ENCODE assay signal across 8 cellular contexts in genomic region chr1:241640149-241640866, GRCh38. TPM values are rescaled to one million over a fixed set of nuclear protein-coding genes. Genes with fewer than 3 reads are reported as not detected.
A peak's percentile ranks its signal among the peaks of the same experiment; 100 is the strongest.
DNase-seq lines count a peak whose midpoint lies in the region; ATAC-seq and TF ChIP-seq lines count a peak whose summit lies in the region.

A gene with protein sequence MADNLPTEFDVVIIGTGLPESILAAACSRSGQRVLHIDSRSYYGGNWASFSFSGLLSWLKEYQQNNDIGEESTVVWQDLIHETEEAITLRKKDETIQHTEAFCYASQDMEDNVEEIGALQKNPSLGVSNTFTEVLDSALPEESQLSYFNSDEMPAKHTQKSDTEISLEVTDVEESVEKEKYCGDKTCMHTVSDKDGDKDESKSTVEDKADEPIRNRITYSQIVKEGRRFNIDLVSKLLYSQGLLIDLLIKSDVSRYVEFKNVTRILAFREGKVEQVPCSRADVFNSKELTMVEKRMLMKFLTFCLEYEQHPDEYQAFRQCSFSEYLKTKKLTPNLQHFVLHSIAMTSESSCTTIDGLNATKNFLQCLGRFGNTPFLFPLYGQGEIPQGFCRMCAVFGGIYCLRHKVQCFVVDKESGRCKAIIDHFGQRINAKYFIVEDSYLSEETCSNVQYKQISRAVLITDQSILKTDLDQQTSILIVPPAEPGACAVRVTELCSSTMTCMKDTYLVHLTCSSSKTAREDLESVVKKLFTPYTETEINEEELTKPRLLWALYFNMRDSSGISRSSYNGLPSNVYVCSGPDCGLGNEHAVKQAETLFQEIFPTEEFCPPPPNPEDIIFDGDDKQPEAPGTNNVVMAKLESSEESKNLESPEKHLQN (minus strand): TSS chr1:241640369. CDS start chr1:241635766, 4,603 bp downstream.
A gene with protein sequence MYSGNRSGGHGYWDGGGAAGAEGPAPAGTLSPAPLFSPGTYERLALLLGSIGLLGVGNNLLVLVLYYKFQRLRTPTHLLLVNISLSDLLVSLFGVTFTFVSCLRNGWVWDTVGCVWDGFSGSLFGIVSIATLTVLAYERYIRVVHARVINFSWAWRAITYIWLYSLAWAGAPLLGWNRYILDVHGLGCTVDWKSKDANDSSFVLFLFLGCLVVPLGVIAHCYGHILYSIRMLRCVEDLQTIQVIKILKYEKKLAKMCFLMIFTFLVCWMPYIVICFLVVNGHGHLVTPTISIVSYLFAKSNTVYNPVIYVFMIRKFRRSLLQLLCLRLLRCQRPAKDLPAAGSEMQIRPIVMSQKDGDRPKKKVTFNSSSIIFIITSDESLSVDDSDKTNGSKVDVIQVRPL (minus strand): TSS chr1:241640369. CDS start chr1:241640254, 115 bp downstream.

- DNase-seq in AG04449 (ENCODE audit: low read depth, low spot score) (no peak), NCI-H2227 (lab: John Stamatoyannopoulos, UW; ENCODE audit: unreplicated experiment) (peak; percentile 97), WTC11 (ENCODE audit: low spot score) (peak; percentile 93), cardiac fibroblast (ENCODE audit: low read depth in 2 of 2) (peak; percentile 86 to 93), iris pigment epithelial cell (ENCODE audit: low read depth) (peak; percentile 87)
- peak; percentile 85 to 91 for DNase-seq in stimulated activated CD4-positive, alpha-beta T cell treated with anti-CD3 and anti-CD28 coated beads, Interleukin-12 subunit alpha, Interleukin-12 subunit beta, amount 100 ng/mL, for 24 hours (ENCODE audit: low read depth in 2 of 2)

- TF ChIP-seq CTCF in AG04449 (IDR thresholded peaks at IDR 0.05; ENCODE audit: insufficient read depth, low read length, missing control alignments) (no peak), WTC11 (IDR thresholded peaks at IDR 0.05) (no peak), cardiac fibroblast (IDR thresholded peaks at IDR 0.05; ENCODE audit: low read depth, low read length) (no peak)

- peak; percentile 76 for ATAC-seq in GM18873 (IDR thresholded peaks at IDR 0.05; ENCODE audit: low FRiP score, unreplicated experiment)
- peak; percentile 92 for ATAC-seq in HG03108 (IDR thresholded peaks at IDR 0.05; ENCODE audit: unreplicated experiment)
- ATAC-seq in WTC11, result peak; percentile 95

- CTCF ChIA-PET in AG04449 (lab: Yijun Ruan, JAX) (interaction anchor here (0.9 to 1.3 kb wide), 2 partner anchors 29 to 194 kb away, joined by 3 read pairs; no protein-coding TSS in a partner anchor), WTC11 (lab: Charles Lee) (interaction anchor here (0.6 to 1.3 kb wide), 5 partner anchors 29 to 551 kb away, joined by 3 to 5 read pairs (median 4); partner anchors contain the start of gene EXO1)

- H3K27me3 Mint-ChIP-seq in WTC11 (ENCODE audit: low read depth), result peaks cover 18% of the 10 kb centered on the region

- H3K4me3 ChIP-seq in AG04449 (ENCODE audit: low read depth, low read length), result peak within 1 kb of the TSS; percentile 98
- peak within 1 kb of the TSS; percentile 86 to 90 for H3K4me3 ChIP-seq in cardiac fibroblast (replicated peaks in 1 of 2; ENCODE audit: low read depth in 2 of 2, low read length in 2 of 2)

- H3K4me1 Mint-ChIP-seq in WTC11, result peaks cover 31% of the 10 kb centered on the region

- POLR2A ChIA-PET in AG04449 (lab: Yijun Ruan, JAX) (interaction anchor here (0.6 to 1.0 kb wide), 3 partner anchors 14 to 202 kb away, joined by 3 to 6 read pairs (median 3); no protein-coding TSS in a partner anchor), WTC11 (lab: Charles Lee) (interaction anchor here (1.2 kb wide), 1 partner anchor 13 kb away, joined by 3 read pairs; no protein-coding TSS in a partner anchor)

- peak within 1 kb of the TSS; percentile 80 for H3K4me3 Mint-ChIP-seq in WTC11

- H3K9me3 Mint-ChIP-seq in WTC11, result peaks cover 25% of the 10 kb centered on the region

- peaks cover 37% of the 10 kb centered on the region for H3K36me3 Mint-ChIP-seq in WTC11

- peak within 1 kb of the TSS; percentile 73 for H3K27ac Mint-ChIP-seq in WTC11

TF ChIP-seq in WTC11, 78 proteins besides CTCF, POLR2A, EP300 and RAD21 (continues in another document):
- TF ChIP-seq CREB1 (CRISPR knock-in tag; IDR thresholded peaks at IDR 0.05) (no peak; the same call in 1 of the 2 replicates), GABPB1 (CRISPR knock-in tag; IDR thresholded peaks at IDR 0.05) (no peak), NFE2L1 (CRISPR knock-in tag; IDR thresholded peaks at IDR 0.05) (no peak), ETV6 (CRISPR knock-in tag; IDR thresholded peaks at IDR 0.05) (no peak), ZNF138 (CRISPR knock-in tag; conservative IDR thresholded peaks at IDR 0.05) (no peak), ESRRA (CRISPR knock-in tag; IDR thresholded peaks at IDR 0.05; ENCODE audit: borderline replicate concordance) (0 out of 2 replicates have a peak, but pooled peaks have one; percentile 3), ATF2 (CRISPR knock-in tag; IDR thresholded peaks at IDR 0.05; ENCODE audit: borderline replicate concordance, low read depth) (no peak), ATF1 (CRISPR knock-in tag; IDR thresholded peaks at IDR 0.05) (no peak), EMX1 (CRISPR knock-in tag; IDR thresholded peaks at IDR 0.05) (no peak), MAX (CRISPR knock-in tag; IDR thresholded peaks at IDR 0.05) (peak; percentile 87), ZNF671 (CRISPR knock-in tag; IDR thresholded peaks at IDR 0.05) (no peak), ZNF317 (CRISPR knock-in tag; IDR thresholded peaks at IDR 0.05; ENCODE audit: borderline replicate concordance, low read depth) (no peak), ZSCAN18 (CRISPR knock-in tag; IDR thresholded peaks at IDR 0.05) (no peak), ZNF416 (CRISPR knock-in tag; IDR thresholded peaks at IDR 0.05) (peak; percentile 25; the same call in 1 of the 2 replicates), OVOL2 (CRISPR knock-in tag; IDR thresholded peaks at IDR 0.05; ENCODE audit: borderline replicate concordance) (no peak), ATF6 (CRISPR knock-in tag; IDR thresholded peaks at IDR 0.05) (no peak), USF2 (CRISPR knock-in tag; IDR thresholded peaks at IDR 0.05) (no peak), TCF7 (CRISPR knock-in tag; IDR thresholded peaks at IDR 0.05; ENCODE audit: low read depth) (no peak), NR1H2 (CRISPR knock-in tag; IDR thresholded peaks at IDR 0.05) (no peak), RORB (CRISPR knock-in tag; IDR thresholded peaks at IDR 0.05) (no peak), NFATC4 (CRISPR knock-in tag; IDR thresholded peaks at IDR 0.05) (no peak)

RNA-seq across cellular contexts. Expression of the first gene that starts in this region (rescaled TPM):
- 53.5 to 60.4 TPM (median 56.9 TPM) in 3 replicates for total RNA-seq in WTC11 (2021)

RNA-seq across cellular contexts. Expression of the second gene that starts in this region (rescaled TPM):
- total RNA-seq in WTC11 (2021), result 14.4 to 17.2 TPM (median 15.2 TPM) in 3 replicates
